20 cellular contexts compared by ENCODE assay signal in the genomic region with DNA sequence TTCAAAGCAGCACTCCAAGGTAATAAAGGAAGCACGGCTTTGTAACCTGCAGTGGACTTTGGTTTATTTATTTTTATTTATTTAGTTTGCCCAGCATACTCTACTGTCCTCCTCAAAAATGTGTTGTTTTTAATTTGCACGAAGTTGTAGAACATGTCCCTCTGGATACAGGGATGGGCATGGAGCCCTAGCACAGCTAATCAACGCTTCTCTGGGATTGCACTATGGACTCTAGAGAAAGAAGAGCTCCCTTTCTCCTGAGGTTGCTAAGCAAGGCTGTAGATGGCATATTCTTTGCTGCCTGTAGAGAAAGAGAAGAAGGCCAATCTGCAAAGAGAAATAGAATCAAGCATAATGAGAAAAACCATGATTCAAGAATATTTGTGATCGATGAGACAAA.
"Had no signal": no experiment of that assay in that cellular context is flagged by ENCODE, and none has a peak within 500 bp of the region (broad histone marks: within the 10 kb centered on the region; RNA-seq: fewer than 3 reads in every experiment).

No MANE protein-coding gene starts in this region.

- H3K36me3 Mint-ChIP-seq: mesothelial cell of epicardium; naive thymus-derived CD4-positive, alpha-beta T cell; neural progenitor cell; stimulated activated naive B cell treated with anti-CD40 and anti-IgM and Interleukin-4, amounts not matched to agents 10 μg/mL and 1 μg/mL and 100 μg/mL, for 72 hours had no signal

- H3K27me3 Mint-ChIP-seq: effector memory CD8-positive, alpha-beta T cell; stimulated activated naive CD8-positive, alpha-beta T cell treated with anti-CD3 and anti-CD28 coated beads, Interleukin-15, Interleukin-2, amounts not matched to agents 100 ng/mL and 50 ng/mL, for 24 hours had no signal

- H3K4me1 ChIP-seq: prostate gland, uterus had no signal

- ATAC-seq: effector memory CD8-positive, alpha-beta T cell; left lung; naive thymus-derived CD4-positive, alpha-beta T cell; stimulated activated naive B cell treated with anti-CD40 and anti-IgM and Interleukin-4, amounts not matched to agents 10 μg/mL and 1 μg/mL and 100 μg/mL, for 72 hours; upper lobe of right lung had no signal

- H3K36me3 ChIP-seq: left lung, neural progenitor cell, prostate gland, right atrium auricular region, sigmoid colon, thoracic aorta, tibial nerve, upper lobe of right lung, uterus had no signal

- H3K9ac ChIP-seq: neural progenitor cell, parathyroid adenoma had no signal

- DNase-seq: cortex of kidney; effector memory CD8-positive, alpha-beta T cell; left lung; mesenchymal stem cell; naive thymus-derived CD4-positive, alpha-beta T cell; sigmoid colon; stimulated activated CD4-positive, alpha-beta T cell treated with anti-CD3 and anti-CD28 coated beads, Interleukin-15, amount 100 ng/mL, for 24 hours; stimulated activated CD4-positive, alpha-beta T cell treated with anti-CD3 and anti-CD28 coated beads, Interleukin-2, amount 100 ng/mL, for 48 hours; stimulated activated naive B cell treated with anti-CD40 and anti-IgM and Interleukin-4, amounts not matched to agents 10 μg/mL and 1 μg/mL and 100 μg/mL, for 72 hours; upper lobe of right lung; uterus had no signal

- H3K4me3 ChIP-seq: left lung, neural progenitor cell, prostate gland, right atrium auricular region, sigmoid colon, thoracic aorta, tibial nerve, upper lobe of right lung, uterus had no signal

- H3K27ac ChIP-seq: left lung, neural progenitor cell, parathyroid adenoma, prostate gland, right atrium auricular region, sigmoid colon, thoracic aorta, tibial nerve, upper lobe of right lung, uterus had no signal

- H3K4me3 Mint-ChIP-seq: effector memory CD8-positive, alpha-beta T cell; mesothelial cell of epicardium; naive thymus-derived CD4-positive, alpha-beta T cell; nephron; neural progenitor cell; stimulated activated naive B cell treated with anti-CD40 and anti-IgM and Interleukin-4, amounts not matched to agents 10 μg/mL and 1 μg/mL and 100 μg/mL, for 72 hours; stimulated activated naive CD8-positive, alpha-beta T cell treated with anti-CD3 and anti-CD28 coated beads, Interleukin-15, Interleukin-2, amounts not matched to agents 100 ng/mL and 50 ng/mL, for 24 hours had no signal

- H3K9me3 ChIP-seq: left lung, prostate gland, right atrium auricular region, sigmoid colon, thoracic aorta, tibial nerve, upper lobe of right lung, uterus had no signal

- H3K27me3 ChIP-seq: left lung, neural progenitor cell, right atrium auricular region, sigmoid colon, tibial nerve, upper lobe of right lung, uterus had no signal

- H3K9me3 Mint-ChIP-seq: effector memory CD8-positive, alpha-beta T cell; mesothelial cell of epicardium; naive thymus-derived CD4-positive, alpha-beta T cell; nephron; neural progenitor cell; stimulated activated naive B cell treated with anti-CD40 and anti-IgM and Interleukin-4, amounts not matched to agents 10 μg/mL and 1 μg/mL and 100 μg/mL, for 72 hours; stimulated activated naive CD8-positive, alpha-beta T cell treated with anti-CD3 and anti-CD28 coated beads, Interleukin-15, Interleukin-2, amounts not matched to agents 100 ng/mL and 50 ng/mL, for 24 hours had no signal

- H3K27ac Mint-ChIP-seq: effector memory CD8-positive, alpha-beta T cell; mesothelial cell of epicardium; naive thymus-derived CD4-positive, alpha-beta T cell; nephron; neural progenitor cell; stimulated activated naive B cell treated with anti-CD40 and anti-IgM and Interleukin-4, amounts not matched to agents 10 μg/mL and 1 μg/mL and 100 μg/mL, for 72 hours; stimulated activated naive CD8-positive, alpha-beta T cell treated with anti-CD3 and anti-CD28 coated beads, Interleukin-15, Interleukin-2, amounts not matched to agents 100 ng/mL and 50 ng/mL, for 24 hours had no signal
